Comparison of ENCODE assay signal across 30 cellular contexts in genomic region chr13:48112896-48113525, GRCh38. TPM values are rescaled to one million over a fixed set of nuclear protein-coding genes. Genes with fewer than 3 reads are reported as not detected.
A peak's percentile ranks its signal among the peaks of the same experiment; 100 is the strongest.
DNase-seq lines count a peak whose midpoint lies in the region; ATAC-seq, FAIRE-seq and TF ChIP-seq lines count a peak whose summit lies in the region.
"Had no signal": no experiment of that assay in that cellular context is flagged by ENCODE, and none has a peak within 500 bp of the region (broad histone marks: within the 10 kb centered on the region; RNA-seq: fewer than 3 reads in every experiment).

No MANE protein-coding gene starts in this region.

- H3K27me3 Mint-ChIP-seq in neural crest cell (ENCODE audit: low read depth): no peaks in the 10 kb centered on the region
- H3K27me3 Mint-ChIP-seq: progenitor cell of endocrine pancreas, type B pancreatic cell had no signal

- FAIRE-seq in GM19239 (lab: Jason Lieb, UNC): no peak
- FAIRE-seq: endothelial cell of umbilical vein, G401.6 had no signal

- H4K20me1 ChIP-seq in GM23248 (ENCODE audit: insufficient read depth): no peaks in the 10 kb centered on the region
- H4K20me1 ChIP-seq: BLaER1 treated with 17β-estradiol and CSF1 and Interleukin-3, amounts not matched to agents 10 nM and 100 nM had no signal

- H2AFZ ChIP-seq in GM23248: no peak overlapping the region

- H3F3A ChIP-seq in GM23248 (ENCODE audit: insufficient read depth): no peaks in the 10 kb centered on the region

- 83 to 87% methylated on average over 4 of the region's 4 CpGs for WGBS in heart right ventricle, 2 donors
- 67 to 71% methylated on average over 4 of the region's 4 CpGs for WGBS in GM23248 (ENCODE audit: low coverage in 1 of 2, low lambda C conversion rate in 2 of 2, missing lambda C conversion rate in 2 of 2), 2 experiments

- no peak overlapping the region for H3K4me3 ChIP-seq in heart right ventricle
- no peak overlapping the region for H3K4me3 ChIP-seq in GM23248
- H3K4me3 ChIP-seq in choroid plexus epithelial cell (ENCODE audit: low read depth, low read length): no peak overlapping the region
- H3K4me3 ChIP-seq: BLaER1 treated with 17β-estradiol and CSF1 and Interleukin-3, amounts not matched to agents 10 nM and 100 nM had no signal

- H3K9me2 ChIP-seq in GM23248 (ENCODE audit: insufficient read depth): no peaks in the 10 kb centered on the region

- H3K9me3 ChIP-seq in heart right ventricle: no peaks in the 10 kb centered on the region
- no peaks in the 10 kb centered on the region for H3K9me3 ChIP-seq in GM23248 (ENCODE audit: low read depth)

- peak overlapping the region; percentile 16 for H3K4me2 ChIP-seq in GM23248 (ENCODE audit: unreplicated experiment)
- H3K4me2 ChIP-seq: BLaER1 treated with 17β-estradiol and CSF1 and Interleukin-3, amounts not matched to agents 10 nM and 100 nM had no signal

- peaks cover 37% of the 10 kb centered on the region for H3K4me1 Mint-ChIP-seq in neural crest cell
- H3K4me1 Mint-ChIP-seq: activated CD4-positive, alpha-beta T cell treated with anti-CD3 and anti-CD28 coated beads, Interleukin-2, amount 10 ng/mL, durations not matched to agents 7 days and 5 days had no signal

- no peak for ATAC-seq in heart right ventricle
- no peak for ATAC-seq in Right ventricle myocardium superior (ENCODE audit: poor library complexity)
- ATAC-seq: activated CD8-positive, alpha-beta memory T cell treated with anti-CD3 and anti-CD28 coated beads, Interleukin-2, amount 10 ng/mL, durations not matched to agents 7 days and 5 days; activated T-cell treated with anti-CD3 and anti-CD28 coated beads, Interleukin-2, amount 50 U/mL, for 72 hours; left ventricle myocardium superior; naive thymus-derived CD4-positive, alpha-beta T cell; Panc1; sciatic nerve had no signal

- no peaks in the 10 kb centered on the region for H3K36me3 Mint-ChIP-seq in neural crest cell (ENCODE audit: low read depth)
- H3K36me3 Mint-ChIP-seq: activated CD8-positive, alpha-beta memory T cell treated with anti-CD3 and anti-CD28 coated beads, Interleukin-2, amount 10 ng/mL, durations not matched to agents 7 days and 5 days; brain; type B pancreatic cell had no signal

- H3K9ac ChIP-seq in GM23248: no peak overlapping the region
- H3K9ac ChIP-seq: BLaER1 treated with 17β-estradiol and CSF1 and Interleukin-3, amounts not matched to agents 10 nM and 100 nM had no signal

- H3K27me3 ChIP-seq in heart right ventricle: no peaks in the 10 kb centered on the region
- no peaks in the 10 kb centered on the region for H3K27me3 ChIP-seq in GM23248 (replicated peaks; ENCODE audit: insufficient read depth)
- H3K27me3 ChIP-seq: BLaER1 treated with 17β-estradiol and CSF1 and Interleukin-3, amounts not matched to agents 10 nM and 100 nM had no signal

- DNase-seq in heart right ventricle (no peak), Right ventricle myocardium superior (no peak), GM23248 (peak; percentile 32), choroid plexus epithelial cell (ENCODE audit: low read depth) (peak; percentile 10), neural crest cell (ENCODE audit: low read depth, low spot score) (no peak), GM19239 (ENCODE audit: insufficient read length, low spot score) (no peak), epidermal melanocyte (ENCODE audit: insufficient read length, low spot score) (no peak)
- DNase-seq in stimulated activated CD4-positive, alpha-beta T cell treated with anti-CD3 and anti-CD28 coated beads, Interleukin-4, amount 100 ng/mL, for 24 hours: no peak
- DNase-seq: activated CD4-positive, alpha-beta T cell treated with anti-CD3 and anti-CD28 coated beads, Interleukin-2, amount 10 ng/mL, durations not matched to agents 7 days and 5 days; activated CD8-positive, alpha-beta memory T cell treated with anti-CD3 and anti-CD28 coated beads, Interleukin-2, amount 10 ng/mL, durations not matched to agents 7 days and 5 days; activated naive CD4-positive, alpha-beta T cell treated with Interleukin-2 at 50 U/mL for 16 hours; activated T-cell treated with anti-CD3 and anti-CD28 coated beads, Interleukin-2, amount 50 U/mL, for 72 hours; amniotic stem cell; DMS153; left ventricle myocardium superior; naive thymus-derived CD4-positive, alpha-beta T cell; NCI-H1436 treated with DMSO at 0.1 percent for 48 hours; NCI-H2081 treated with DMSO at 0.1 percent for 48 hours; NCI-H2227 treated with DMSO at 0.1 percent for 48 hours; stimulated activated CD4-positive, alpha-beta T cell treated with anti-CD3 and anti-CD28 coated beads, Interleukin-4, amount 100 ng/mL, for 4 hours; substantia nigra; WERI-Rb-1 had no signal

- H3K79me2 ChIP-seq in GM23248 (ENCODE audit: insufficient read depth): no peaks in the 10 kb centered on the region

- in situ Hi-C loops in GM23248 (cut with MboI): no loop called here

- no peak overlapping the region for H3K4me3 Mint-ChIP-seq in neural crest cell
- H3K4me3 Mint-ChIP-seq: activated CD4-positive, alpha-beta T cell treated with anti-CD3 and anti-CD28 coated beads, Interleukin-2, amount 10 ng/mL, durations not matched to agents 7 days and 5 days; activated CD8-positive, alpha-beta memory T cell treated with anti-CD3 and anti-CD28 coated beads, Interleukin-2, amount 10 ng/mL, durations not matched to agents 7 days and 5 days; activated T-cell treated with anti-CD3 and anti-CD28 coated beads, Interleukin-2, amount 50 U/mL, for 72 hours; brain; naive thymus-derived CD4-positive, alpha-beta T cell; type B pancreatic cell had no signal

- H3K36me3 ChIP-seq in heart right ventricle (no peaks in the 10 kb centered on the region), GM23248 (ENCODE audit: low read depth) (no peaks in the 10 kb centered on the region)
- H3K36me3 ChIP-seq: BLaER1 treated with 17β-estradiol and CSF1 and Interleukin-3, amounts not matched to agents 10 nM and 100 nM; WERI-Rb-1 had no signal

- H3K27ac ChIP-seq in heart right ventricle (peak overlapping the region in 6 of 10 donors; percentile 12 to 91 (median 66)), GM23248 (no peak overlapping the region)
- H3K27ac ChIP-seq: BLaER1 treated with 17β-estradiol and CSF1 and Interleukin-3, amounts not matched to agents 10 nM and 100 nM; WERI-Rb-1 had no signal

- H3K4me1 ChIP-seq in heart right ventricle: peaks cover 0 to 55% (median 42%) of the 10 kb centered on the region in 9 donors
- peaks cover 8% of the 10 kb centered on the region; the same call in 1 of the 2 replicates for H3K4me1 ChIP-seq in GM23248 (ENCODE audit: insufficient read depth)
- H3K4me1 ChIP-seq: BLaER1 treated with 17β-estradiol and CSF1 and Interleukin-3, amounts not matched to agents 10 nM and 100 nM had no signal

- intact Hi-C loops in heart right ventricle (cut with DNase I): no loop called here
- intact Hi-C loops in Right ventricle myocardium superior (cut with DNase I): no loop called here

- no peak for TF ChIP-seq CTCF in heart right ventricle (IDR thresholded peaks at IDR 0.05)
- no peak for TF ChIP-seq CTCF in choroid plexus epithelial cell (conservative IDR thresholded peaks at IDR 0.05; ENCODE audit: low read depth, low read length)
- TF ChIP-seq CTCF in neural crest cell (conservative IDR thresholded peaks at IDR 0.05): no peak

- peak overlapping the region; percentile 46 for H3K27ac Mint-ChIP-seq in neural crest cell (ENCODE audit: unreplicated experiment)
- H3K27ac Mint-ChIP-seq: activated CD4-positive, alpha-beta T cell treated with anti-CD3 and anti-CD28 coated beads, Interleukin-2, amount 10 ng/mL, durations not matched to agents 7 days and 5 days; activated CD8-positive, alpha-beta memory T cell treated with anti-CD3 and anti-CD28 coated beads, Interleukin-2, amount 10 ng/mL, durations not matched to agents 7 days and 5 days; activated T-cell treated with anti-CD3 and anti-CD28 coated beads, Interleukin-2, amount 50 U/mL, for 72 hours; brain; naive thymus-derived CD4-positive, alpha-beta T cell; progenitor cell of endocrine pancreas; type B pancreatic cell had no signal

- no peaks in the 10 kb centered on the region for H3K9me3 Mint-ChIP-seq in neural crest cell
- H3K9me3 Mint-ChIP-seq: activated CD4-positive, alpha-beta T cell treated with anti-CD3 and anti-CD28 coated beads, Interleukin-2, amount 10 ng/mL, durations not matched to agents 7 days and 5 days; type B pancreatic cell had no signal

RNA-seq across cellular contexts. Expression of gene MED4, which starts 18.1 kb away (rescaled TPM):
- total RNA-seq in heart right ventricle: 10 to 100 TPM; 42.7 to 57.7 (median 48.7) TPM
- polyA plus RNA-seq in heart right ventricle: 10 to 100 TPM; 44.3 to 46.8 TPM
- 40.8 TPM for total RNA-seq in Right ventricle myocardium superior
- total RNA-seq in GM23248 (2014; rRNA removed; shearing (Covaris generic)): 31.9 and 33.1 TPM in 2 replicates
- 64.7 and 66.1 TPM in 2 replicates for polyA plus RNA-seq in GM23248 (2016; fragmentation: Nextera tagmentation; extraction: Ambion mirVana)
- total RNA-seq in neural crest cell: 58.9 and 63.8 TPM in 2 replicates

Comparison
In these comparisons a context has a peak if more than half of its experiments do, and no peak if none do; other contexts are left out.
1. DNase-seq: peak in GM23248 (single experiment) and choroid plexus epithelial cell (single experiment); none in heart right ventricle (0 of 2), Right ventricle myocardium superior (single experiment), neural crest cell (single experiment), GM19239 (single experiment), stimulated activated CD4-positive, alpha-beta T cell treated with anti-CD3 and anti-CD28 coated beads, Interleukin-4, amount 100 ng/mL, for 24 hours (single experiment) and epidermal melanocyte (single experiment).